ENCODE assay signal across 22 cellular contexts in the genomic region with DNA sequence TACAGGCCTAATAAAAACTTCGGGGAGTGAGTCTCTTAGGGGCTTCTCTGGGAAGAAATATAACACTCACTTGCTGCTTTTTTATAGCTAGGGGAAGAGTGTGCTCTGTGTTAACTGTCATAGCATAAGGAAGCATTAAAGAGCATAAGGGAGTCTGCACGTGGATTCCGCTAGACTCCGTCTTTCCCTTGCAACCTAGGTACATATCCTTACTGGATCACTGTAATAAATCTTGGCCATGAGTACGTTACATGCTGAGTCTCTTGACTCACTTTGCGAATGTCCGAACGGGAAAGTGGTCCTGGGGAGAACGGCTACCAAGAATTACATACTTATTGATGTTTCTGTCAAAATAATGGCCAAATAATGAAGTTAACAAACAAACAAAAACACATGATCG.
DNase-seq lines count a peak whose midpoint lies in the region; ATAC-seq and TF ChIP-seq lines count a peak whose summit lies in the region.
"Had no signal": no experiment of that assay in that cellular context is flagged by ENCODE, and none has a peak within 500 bp of the region (broad histone marks: within the 10 kb centered on the region; RNA-seq: fewer than 3 reads in every experiment).

No MANE protein-coding gene starts in this region.

- no peak for DNase-seq in GM23338 (ENCODE audit: low spot score)
- peak; percentile 38 for DNase-seq in HEK293T (ENCODE audit: extremely low spot score)
- peak; percentile 28 for DNase-seq in left kidney (ENCODE audit: low read depth, low spot score)
- no peak for DNase-seq in neuronal stem cell (ENCODE audit: low spot score)
- DNase-seq in NCI-H2029 treated with DMSO at 0.1 percent for 48 hours (lab: John Stamatoyannopoulos, UW): no peak
- DNase-seq in upper lobe of right lung: no peak
- no peak for DNase-seq in tibial nerve (ENCODE audit: low spot score in 2 of 2)
- DNase-seq: 8988T; ACHN; AML-193; BE2C; CD4-positive, alpha-beta T cell; CD8-positive, alpha-beta memory T cell; DMS53; DND-41; GOT3; H7; HCEC 1CT; HFFc6 had no signal

- no peak overlapping the region for H2AK5ac ChIP-seq in neuronal stem cell (ENCODE audit: low read depth, low read length)

- H2BK5ac ChIP-seq in neuronal stem cell (ENCODE audit: low read length): no peak overlapping the region

- no peaks in the 10 kb centered on the region for H3K27me3 Mint-ChIP-seq in GM23338 (ENCODE audit: insufficient read depth, low read depth, poor library complexity)
- H3K27me3 Mint-ChIP-seq: CD4-positive, alpha-beta T cell; CD8-positive, alpha-beta memory T cell had no signal

- no peak overlapping the region for H3K27ac ChIP-seq in GM23338 (ENCODE audit: low read depth)
- no peak overlapping the region for H3K27ac ChIP-seq in neuronal stem cell (replicated peaks; ENCODE audit: low read length)
- H3K27ac ChIP-seq in upper lobe of right lung: no peak overlapping the region
- no peak overlapping the region for H3K27ac ChIP-seq in tibial nerve
- H3K27ac ChIP-seq: A549; BLaER1 treated with 17β-estradiol and CSF1 and Interleukin-3, amounts not matched to agents 10 nM and 100 nM had no signal

- intact Hi-C loops in upper lobe of right lung (cut with DNase I): no loop called here

- no peak overlapping the region for H2BK15ac ChIP-seq in neuronal stem cell (ENCODE audit: low read length)

- TF ChIP-seq POLR2A in tibial nerve (IDR thresholded peaks at IDR 0.05): no peak

- H3K9ac ChIP-seq in neuronal stem cell (ENCODE audit: low read depth, low read length, poor library complexity): no peak overlapping the region
- H3K9ac ChIP-seq: BLaER1 treated with 17β-estradiol and CSF1 and Interleukin-3, amounts not matched to agents 10 nM and 100 nM had no signal

- no peak overlapping the region for H3K4me2 ChIP-seq in GM23338
- H3K4me2 ChIP-seq in neuronal stem cell (ENCODE audit: insufficient read depth, low read length, poor library complexity, severe bottlenecking): no peak overlapping the region
- H3K4me2 ChIP-seq: A549; BLaER1 treated with 17β-estradiol and CSF1 and Interleukin-3, amounts not matched to agents 10 nM and 100 nM had no signal

- H3K14ac ChIP-seq in neuronal stem cell (ENCODE audit: low read length): no peak overlapping the region

- no peak overlapping the region for H3K4me3 Mint-ChIP-seq in GM23338
- H3K4me3 Mint-ChIP-seq: CD14-positive monocyte; CD4-positive, alpha-beta T cell; CD8-positive, alpha-beta memory T cell; HFFc6 had no signal

- H3F3A ChIP-seq in GM23338 (replicated peaks; ENCODE audit: low read depth): no peaks in the 10 kb centered on the region

- H3K4me1 Mint-ChIP-seq in GM23338: no peaks in the 10 kb centered on the region
- H3K4me1 Mint-ChIP-seq: CD14-positive monocyte; CD8-positive, alpha-beta memory T cell had no signal

- no peak overlapping the region for H4K8ac ChIP-seq in neuronal stem cell (ENCODE audit: low read depth, low read length)

- no peak overlapping the region for H4K91ac ChIP-seq in neuronal stem cell (ENCODE audit: low read depth, low read length, poor library complexity)

- no peak for TF ChIP-seq CTCF in GM23338 (conservative IDR thresholded peaks at IDR 0.05; ENCODE audit: low read depth in 2 of 2)
- no peak for TF ChIP-seq CTCF in upper lobe of right lung (IDR thresholded peaks at IDR 0.05)
- no peak for TF ChIP-seq CTCF in tibial nerve (IDR thresholded peaks at IDR 0.05)

- no peaks in the 10 kb centered on the region for H3K79me2 ChIP-seq in GM23338 (replicated peaks; ENCODE audit: insufficient read depth)

- H3K27ac Mint-ChIP-seq in GM23338: no peak overlapping the region
- H3K27ac Mint-ChIP-seq: CD14-positive monocyte; CD4-positive, alpha-beta T cell; CD8-positive, alpha-beta memory T cell; HFFc6 had no signal

- CTCF ChIA-PET in HEK293T (lab: Yijun Ruan, JAX): no interaction called here

- H2BK120ac ChIP-seq in neuronal stem cell (ENCODE audit: low read depth, low read length): no peak overlapping the region

- H2AFZ ChIP-seq in GM23338 (peak overlapping the region; percentile 33; the same call in 1 of the 2 replicates), neuronal stem cell (ENCODE audit: low read length) (peak overlapping the region; percentile 9)

- POLR2A ChIA-PET in HEK293T (lab: Yijun Ruan, JAX): no interaction called here

- no peaks in the 10 kb centered on the region for H4K20me1 ChIP-seq in GM23338 (replicated peaks; ENCODE audit: insufficient read depth)
- H4K20me1 ChIP-seq: BLaER1 treated with 17β-estradiol and CSF1 and Interleukin-3, amounts not matched to agents 10 nM and 100 nM had no signal

- H2BK12ac ChIP-seq in neuronal stem cell (ENCODE audit: low read length): no peak overlapping the region

- no peak overlapping the region for H3K18ac ChIP-seq in neuronal stem cell (ENCODE audit: low read length)

- no peaks in the 10 kb centered on the region for H3K79me1 ChIP-seq in neuronal stem cell (ENCODE audit: low read depth, low read length)

- H3K9me3 ChIP-seq in neuronal stem cell (replicated peaks in 1 of 2; ENCODE audit: control insufficient read depth in 2 of 2, insufficient read depth in 1 of 2, low read depth in 1 of 2, low read length in 2 of 2) (peaks cover 1 to 5% of the 10 kb centered on the region in 2 donors), upper lobe of right lung (no peaks in the 10 kb centered on the region), tibial nerve (no peaks in the 10 kb centered on the region)
- H3K9me3 ChIP-seq: A549; BE2C; BLaER1 treated with 17β-estradiol and CSF1 and Interleukin-3, amounts not matched to agents 10 nM and 100 nM had no signal

- no peaks in the 10 kb centered on the region for H3K9me3 Mint-ChIP-seq in GM23338

- H3K4me1 ChIP-seq in GM23338 (ENCODE audit: insufficient read depth) (no peaks in the 10 kb centered on the region), neuronal stem cell (ENCODE audit: control insufficient read depth in 2 of 2, insufficient read depth in 1 of 2, low read depth in 1 of 2, low read length in 2 of 2) (no peaks in the 10 kb centered on the region), upper lobe of right lung (no peaks in the 10 kb centered on the region), tibial nerve (no peaks in the 10 kb centered on the region)
- H3K4me1 ChIP-seq: A549; BE2C; BLaER1 treated with 17β-estradiol and CSF1 and Interleukin-3, amounts not matched to agents 10 nM and 100 nM had no signal

- ATAC-seq in GM23338 (no peak), upper lobe of right lung (no peak)
- ATAC-seq: A549 had no signal

- WGBS in neuronal stem cell (ENCODE audit: extremely low coverage in 2 of 2, insufficient read length in 2 of 2, insufficient replicate concordance in 1 of 2), 2 donors: no CpG with 5 or more reads among the region's 10 CpGs
- 57 to 66% methylated on average over 10 of the region's 10 CpGs for WGBS in tibial nerve, 2 donors

- no peaks in the 10 kb centered on the region for H3K36me3 Mint-ChIP-seq in GM23338 (ENCODE audit: low read depth)
- H3K36me3 Mint-ChIP-seq: CD14-positive monocyte; CD8-positive, alpha-beta memory T cell had no signal

- no peak overlapping the region for H3K23ac ChIP-seq in neuronal stem cell (ENCODE audit: low read depth, low read length, poor library complexity)

- no peaks in the 10 kb centered on the region for H3K36me3 ChIP-seq in GM23338 (ENCODE audit: insufficient read depth)
- no peaks in the 10 kb centered on the region for H3K36me3 ChIP-seq in neuronal stem cell (replicated peaks in 1 of 2; ENCODE audit: control insufficient read depth in 2 of 2, insufficient read depth in 2 of 2, low read length in 2 of 2)
- H3K36me3 ChIP-seq in upper lobe of right lung: no peaks in the 10 kb centered on the region
- no peaks in the 10 kb centered on the region for H3K36me3 ChIP-seq in tibial nerve
- H3K36me3 ChIP-seq: BE2C; BLaER1 treated with 17β-estradiol and CSF1 and Interleukin-3, amounts not matched to agents 10 nM and 100 nM had no signal

- no peaks in the 10 kb centered on the region; the same call in 1 of the 2 replicates for H3K9me2 ChIP-seq in GM23338 (ENCODE audit: insufficient read depth)

- no peak overlapping the region for H3K4me3 ChIP-seq in GM23338
- no peak overlapping the region for H3K4me3 ChIP-seq in neuronal stem cell (ENCODE audit: low read length in 2 of 2)
- no peak overlapping the region for H3K4me3 ChIP-seq in upper lobe of right lung
- H3K4me3 ChIP-seq in tibial nerve: no peak overlapping the region
- H3K4me3 ChIP-seq: A549; BLaER1 treated with 17β-estradiol and CSF1 and Interleukin-3, amounts not matched to agents 10 nM and 100 nM had no signal

- TF ChIP-seq EP300 in tibial nerve (IDR thresholded peaks at IDR 0.05): no peak

- no peak overlapping the region for H3K4ac ChIP-seq in neuronal stem cell (ENCODE audit: low read length)

- H3K27me3 ChIP-seq in GM23338 (ENCODE audit: insufficient read depth) (no peaks in the 10 kb centered on the region), neuronal stem cell (ENCODE audit: control insufficient read depth in 3 of 3, insufficient read depth in 3 of 3, low read depth in 1 of 3, low read length in 3 of 3) (no peaks in the 10 kb centered on the region), upper lobe of right lung (no peaks in the 10 kb centered on the region), tibial nerve (no peaks in the 10 kb centered on the region)
- H3K27me3 ChIP-seq: BE2C; BLaER1 treated with 17β-estradiol and CSF1 and Interleukin-3, amounts not matched to agents 10 nM and 100 nM had no signal

TF ChIP-seq in GM23338, 12 proteins besides CTCF, POLR2A, EP300 and RAD21 (continues in another document):
- no peak for TF ChIP-seq JUNB (IDR thresholded peaks at IDR 0.05; ENCODE audit: unreplicated experiment)
- TF ChIP-seq CREB1 (CRISPR knock-in tag; IDR thresholded peaks at IDR 0.05; ENCODE audit: low read depth): no peak
- TF ChIP-seq STAT1 (IDR thresholded peaks at IDR 0.05; ENCODE audit: unreplicated experiment): no peak
- TF ChIP-seq EZH2phosphoT487 (IDR thresholded peaks at IDR 0.05; ENCODE audit: unreplicated experiment): no peak
- TF ChIP-seq POLR2AphosphoS5 (IDR thresholded peaks at IDR 0.05; ENCODE audit: low read depth): no peak
- TF ChIP-seq NANOG (IDR thresholded peaks at IDR 0.05; ENCODE audit: borderline replicate concordance): no peak

TF ChIP-seq in HEK293T, 16 proteins besides CTCF, POLR2A, EP300 and RAD21 (continues in another document):
- TF ChIP-seq ZNF384 (IDR thresholded peaks at IDR 0.05) (no peak), ELF4 (IDR thresholded peaks at IDR 0.05) (no peak), BHLHE40 (IDR thresholded peaks at IDR 0.05; ENCODE audit: borderline replicate concordance) (no peak), LEF1 (IDR thresholded peaks at IDR 0.05; ENCODE audit: borderline replicate concordance) (no peak), L3MBTL2 (conservative IDR thresholded peaks at IDR 0.05) (no peak; the same call in 1 of the 2 replicates)
- TF ChIP-seq, protein P1, sequence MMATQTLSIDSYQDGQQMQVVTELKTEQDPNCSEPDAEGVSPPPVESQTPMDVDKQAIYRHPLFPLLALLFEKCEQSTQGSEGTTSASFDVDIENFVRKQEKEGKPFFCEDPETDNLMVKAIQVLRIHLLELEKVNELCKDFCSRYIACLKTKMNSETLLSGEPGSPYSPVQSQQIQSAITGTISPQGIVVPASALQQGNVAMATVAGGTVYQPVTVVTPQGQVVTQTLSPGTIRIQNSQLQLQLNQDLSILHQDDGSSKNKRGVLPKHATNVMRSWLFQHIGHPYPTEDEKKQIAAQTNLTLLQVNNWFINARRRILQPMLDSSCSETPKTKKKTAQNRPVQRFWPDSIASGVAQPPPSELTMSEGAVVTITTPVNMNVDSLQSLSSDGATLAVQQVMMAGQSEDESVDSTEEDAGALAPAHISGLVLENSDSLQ (IDR thresholded peaks at IDR 0.05): peak; percentile 88

Comparison
In these comparisons a context has a peak if more than half of its experiments do, and no peak if none do; other contexts are left out.
1. DNase-seq: peak in HEK293T (single experiment) and left kidney (single experiment); none in GM23338 (single experiment), neuronal stem cell (single experiment), NCI-H2029 treated with DMSO at 0.1 percent for 48 hours (single experiment), upper lobe of right lung (single experiment) and tibial nerve (0 of 2).